8 cellular contexts compared by ENCODE assay signal in genomic region chr16:68275611-68276191, GRCh38. TPM values are rescaled to one million over a fixed set of nuclear protein-coding genes. Genes with fewer than 3 reads are reported as not detected.
DNase-seq lines count a peak whose midpoint lies in the region; ATAC-seq, FAIRE-seq and TF ChIP-seq lines count a peak whose summit lies in the region.

No MANE protein-coding gene starts in this region.

- intact Hi-C loops in K562 (cut with micrococcal nuclease) = no loop called here

- H3K27ac Mint-ChIP-seq in stimulated activated effector memory CD8-positive, alpha-beta T cell treated with anti-CD3 and anti-CD28 coated beads, Interleukin-12 subunit alpha, Interleukin-12 subunit beta, amount 100 ng/mL, for 72 hours = peak overlapping the region; percentile 91

- in situ Hi-C loops in K562 (cut with MboI) = no loop called here

- peaks cover 63% of the 10 kb centered on the region for H3K4me1 Mint-ChIP-seq in stimulated activated effector memory CD8-positive, alpha-beta T cell treated with anti-CD3 and anti-CD28 coated beads, Interleukin-12 subunit alpha, Interleukin-12 subunit beta, amount 100 ng/mL, for 72 hours

- no peak overlapping the region for H3K27ac ChIP-seq in K562 (ENCODE audit: extremely low read depth, low read depth, low read length)

- no peak for TF ChIP-seq POLR2A in K562 (conservative IDR thresholded peaks at IDR 0.05)

- H3K79me2 ChIP-seq in K562 (ENCODE audit: control insufficient read depth, insufficient read depth, low read length) = peaks cover 31% of the 10 kb centered on the region

- H3K9me1 ChIP-seq in K562 (ENCODE audit: control insufficient read depth, insufficient read depth, low read length) = no peaks in the 10 kb centered on the region

- ATAC-seq in HG02973 (IDR thresholded peaks at IDR 0.05; ENCODE audit: unreplicated experiment) = peak; percentile 63
- no peak; the same call in 1 of the 3 replicates for ATAC-seq in K562
- peak; percentile 92 for ATAC-seq in stimulated activated effector memory CD8-positive, alpha-beta T cell treated with anti-CD3 and anti-CD28 coated beads, Interleukin-12 subunit alpha, Interleukin-12 subunit beta, amount 100 ng/mL, for 72 hours

- peaks cover 94% of the 10 kb centered on the region for H3K36me3 Mint-ChIP-seq in stimulated activated effector memory CD8-positive, alpha-beta T cell treated with anti-CD3 and anti-CD28 coated beads, Interleukin-12 subunit alpha, Interleukin-12 subunit beta, amount 100 ng/mL, for 72 hours

- TF ChIP-seq CTCF in K562 (IDR thresholded peaks at IDR 0.05 in 2 of 3, conservative IDR thresholded peaks at IDR 0.05 in 1 of 3; ENCODE audit: insufficient read depth in 2 of 3, low read depth in 1 of 3, low read length in 3 of 3) = no peak

- peak overlapping the region; percentile 40 for H3K4me3 Mint-ChIP-seq in stimulated activated effector memory CD8-positive, alpha-beta T cell treated with anti-CD3 and anti-CD28 coated beads, Interleukin-12 subunit alpha, Interleukin-12 subunit beta, amount 100 ng/mL, for 72 hours

- H3K4me1 ChIP-seq in K562 (replicated peaks in 1 of 2; ENCODE audit: control insufficient read depth in 2 of 2, insufficient read depth in 2 of 2, low read length in 2 of 2) = peaks cover 0 to 9% of the 10 kb centered on the region in 2 experiments; a peak in 1 of 5 replicates

- DNase-seq in NCI-H2107 treated with DMSO at 0.1 percent for 48 hours (lab: John Stamatoyannopoulos, UW; ENCODE audit: unreplicated experiment) (peak; percentile 86), NCI-H2107 (lab: John Stamatoyannopoulos, UW) (no peak), NOMO-1 treated with DMSO at 0.1 percent for 48 hours (lab: John Stamatoyannopoulos, UW; ENCODE audit: unreplicated experiment) (peak; percentile 68), K562 (ENCODE audit: extremely low read depth in 1 of 4, low spot score in 3 of 4) (no peak), DMS114 treated with DMSO at 0.1 percent for 48 hours (lab: John Stamatoyannopoulos, UW; ENCODE audit: unreplicated experiment) (no peak), nucleus accumbens (lab: John Stamatoyannopoulos, UW) (no peak)
- DNase-seq in stimulated activated effector memory CD8-positive, alpha-beta T cell treated with anti-CD3 and anti-CD28 coated beads, Interleukin-12 subunit alpha, Interleukin-12 subunit beta, amount 100 ng/mL, for 72 hours (ENCODE audit: low spot score in 2 of 2) = no peak

- no peak for TF ChIP-seq EP300 in K562 (IDR thresholded peaks at IDR 0.05; ENCODE audit: low read length)

- 44% methylated on average over 4 of the region's 4 CpGs for WGBS in K562 (ENCODE audit: insufficient coverage, low coverage, missing lambda C conversion rate)

- H3K27me3 ChIP-seq in K562 (ENCODE audit: control insufficient read depth in 2 of 2, insufficient read depth in 2 of 2, low read length in 2 of 2) = no peaks in the 10 kb centered on the region

- no peak overlapping the region for H3K9ac ChIP-seq in K562 (ENCODE audit: insufficient read depth in 1 of 2, low read depth in 2 of 2, low read length in 2 of 2)

- H3K36me3 ChIP-seq in K562 (ENCODE audit: control insufficient read depth, insufficient read depth, low read length) = peaks cover 58% of the 10 kb centered on the region; the same call in 2 of the 3 replicates

- no peak for FAIRE-seq in K562 (lab: Jason Lieb, UNC)

- H2AFZ ChIP-seq in K562 (ENCODE audit: low read depth, low read length) = no peak overlapping the region

- no peak for TF ChIP-seq RAD21 in K562 (CRISPR knock-in tag; conservative IDR thresholded peaks at IDR 0.05 in 1 of 2, IDR thresholded peaks at IDR 0.05 in 1 of 2)

- no peaks in the 10 kb centered on the region for H3K9me3 ChIP-seq in K562 (replicated peaks; ENCODE audit: control insufficient read depth, insufficient read depth, low read depth, low read length)

- POLR2A ChIA-PET in K562 (lab: Yijun Ruan, JAX) = interaction anchor here (0.6 to 1.7 kb wide), 4 partner anchors 12 to 163 kb away, joined by 3 to 7 read pairs (median 4); partner anchors contain the start of genes PRMT7 and SLC7A6OS

- H3K4me2 ChIP-seq in K562 (ENCODE audit: insufficient read depth, low read length) = no peak overlapping the region

- H3K4me3 ChIP-seq in K562 = no peak overlapping the region

- H4K20me1 ChIP-seq in K562 (replicated peaks; ENCODE audit: control insufficient read depth, insufficient read depth, low read length) = peaks cover 17% of the 10 kb centered on the region

- H3K9me3 Mint-ChIP-seq in stimulated activated effector memory CD8-positive, alpha-beta T cell treated with anti-CD3 and anti-CD28 coated beads, Interleukin-12 subunit alpha, Interleukin-12 subunit beta, amount 100 ng/mL, for 72 hours = no peaks in the 10 kb centered on the region

- TSS peak; percentile 23 for BruUV-seq in K562 (replicated peaks; lab: Mats Ljungman, UMichigan)

- CTCF ChIA-PET in K562 (lab: Yijun Ruan, JAX; ENCODE audit: low intra/inter-chr PET ratio) = no interaction called here

RNA-seq across cellular contexts. Expression of gene SLC7A6, which starts 11.4 kb away (rescaled TPM):
- total RNA-seq in K562 (2011; cell fraction: chromatin; rRNA removed; ENCODE audit: low replicate concordance) = 281 and 367 TPM in 2 replicates
- total RNA-seq in K562 (2011; cell fraction: nucleolus; rRNA removed) = 181 and 198 TPM in 2 replicates
- 210 and 290 TPM in 2 replicates for total RNA-seq in K562 (2011; cell fraction: nucleoplasm; rRNA removed)
- total RNA-seq in K562 (2014; rRNA removed) (18.8 and 26.2 TPM in 2 replicates), K562 (2014; rRNA removed; fragmentation: Illumina TruSeq; extraction: Trizol) (29.8 and 33.6 TPM in 2 replicates), K562 (2015; rRNA removed; fragmentation: Illumina TruSeq; extraction: Trizol) (27.7 and 28.7 TPM in 2 replicates), K562 (2021) (58.0 and 59.8 TPM in 2 replicates)
- polyA plus RNA-seq in K562 (2011; rRNA removed) (55.7 and 60.1 TPM in 2 replicates), K562 (2014; fragmentation: Illumina TruSeq; extraction: Trizol) (51.9 and 53.3 TPM in 2 replicates), K562 (2014; fragmentation: Nextera tagmentation; extraction: Ambion mirVana) (10 to 100 TPM; 12.6 to 12.8 TPM), K562 (2014; rRNA removed) (38.6 and 44.6 TPM in 2 replicates)
- 63.4 and 107 TPM in 2 replicates for polyA plus RNA-seq in K562 (2011; cell fraction: cytosol; rRNA removed)
- 196 and 243 TPM in 2 replicates for polyA plus RNA-seq in K562 (2011; cell fraction: nucleus; rRNA removed)
- 24.5 and 25.3 TPM in 2 replicates for polyA plus RNA-seq in K562 (2012)
- polyA minus RNA-seq in K562 (2011; rRNA and poly(A)+ RNA removed) = 73.8 and 89.0 TPM in 2 replicates
- 29.8 and 51.2 TPM in 2 replicates for polyA minus RNA-seq in K562 (2011; cell fraction: cytosol; rRNA and poly(A)+ RNA removed)
- 43.2 and 62.4 TPM in 2 replicates for polyA minus RNA-seq in K562 (2011; cell fraction: nucleus; rRNA and poly(A)+ RNA removed)

RNA-seq across cellular contexts. Expression of gene PLA2G15, which starts 30.5 kb away (rescaled TPM):
- 19.2 and 54.6 TPM in 2 replicates for total RNA-seq in K562 (2011; cell fraction: chromatin; rRNA removed; ENCODE audit: low replicate concordance)
- total RNA-seq in K562 (2011; cell fraction: nucleolus; rRNA removed) = 35.1 and 45.2 TPM in 2 replicates
- 25.2 and 30.1 TPM in 2 replicates for total RNA-seq in K562 (2011; cell fraction: nucleoplasm; rRNA removed)
- 7.5 and 8.9 TPM in 2 replicates for total RNA-seq in K562 (2014; rRNA removed)
- total RNA-seq in K562 (2014; rRNA removed; fragmentation: Illumina TruSeq; extraction: Trizol) = 3.1 and 4.6 TPM in 2 replicates
- 4.8 and 5.0 TPM in 2 replicates for total RNA-seq in K562 (2015; rRNA removed; fragmentation: Illumina TruSeq; extraction: Trizol)
- total RNA-seq in K562 (2021) = 8.6 and 9.1 TPM in 2 replicates
- 7.6 and 11.8 TPM in 2 replicates for polyA plus RNA-seq in K562 (2011; rRNA removed)
- 8.9 and 16.0 TPM in 2 replicates for polyA plus RNA-seq in K562 (2011; cell fraction: cytosol; rRNA removed)
- 11.9 and 20.4 TPM in 2 replicates for polyA plus RNA-seq in K562 (2011; cell fraction: nucleus; rRNA removed)
- 7.1 and 14.4 TPM in 2 replicates for polyA plus RNA-seq in K562 (2012)
- 4.0 and 5.9 TPM in 2 replicates for polyA plus RNA-seq in K562 (2014; fragmentation: Illumina TruSeq; extraction: Trizol)
- 1 to 10 TPM in 1 of 2 experiments, under 1 TPM in 1; 0.42 to 1.1 TPM for polyA plus RNA-seq in K562 (2014; fragmentation: Nextera tagmentation; extraction: Ambion mirVana)
- 6.1 and 6.6 TPM in 2 replicates for polyA plus RNA-seq in K562 (2014; rRNA removed)
- 7.5 and 7.6 TPM in 2 replicates for polyA minus RNA-seq in K562 (2011; rRNA and poly(A)+ RNA removed)
- polyA minus RNA-seq in K562 (2011; cell fraction: cytosol; rRNA and poly(A)+ RNA removed) = 7.8 and 9.6 TPM in 2 replicates
- polyA minus RNA-seq in K562 (2011; cell fraction: nucleus; rRNA and poly(A)+ RNA removed) = 6.3 and 6.7 TPM in 2 replicates

RNA-seq across cellular contexts. Expression of gene SLC7A6OS, which starts 35.0 kb away (rescaled TPM):
- 26.2 and 38.5 TPM in 2 replicates for total RNA-seq in K562 (2011; cell fraction: chromatin; rRNA removed; ENCODE audit: low replicate concordance)
- total RNA-seq in K562 (2011; cell fraction: nucleolus; rRNA removed) = 20.0 and 22.3 TPM in 2 replicates
- total RNA-seq in K562 (2011; cell fraction: nucleoplasm; rRNA removed) = 30.6 and 38.6 TPM in 2 replicates
- total RNA-seq in K562 (2014; rRNA removed) (16.5 and 18.7 TPM in 2 replicates), K562 (2014; rRNA removed; fragmentation: Illumina TruSeq; extraction: Trizol) (17.6 and 17.8 TPM in 2 replicates), K562 (2015; rRNA removed; fragmentation: Illumina TruSeq; extraction: Trizol) (21.1 and 23.6 TPM in 2 replicates), K562 (2021) (22.1 and 24.3 TPM in 2 replicates)
- polyA plus RNA-seq in K562 (2011; rRNA removed) (14.0 and 17.2 TPM in 2 replicates), K562 (2014; fragmentation: Illumina TruSeq; extraction: Trizol) (16.6 and 18.7 TPM in 2 replicates), K562 (2014; fragmentation: Nextera tagmentation; extraction: Ambion mirVana) (1 to 10 TPM; 2.7 to 4.5 TPM), K562 (2014; rRNA removed) (15.5 and 25.3 TPM in 2 replicates)
- polyA plus RNA-seq in K562 (2011; cell fraction: cytosol; rRNA removed) = 7.5 and 8.8 TPM in 2 replicates
- 27.5 and 29.9 TPM in 2 replicates for polyA plus RNA-seq in K562 (2011; cell fraction: nucleus; rRNA removed)
- 11.1 and 12.5 TPM in 2 replicates for polyA plus RNA-seq in K562 (2012)
- 16.2 and 16.7 TPM in 2 replicates for polyA minus RNA-seq in K562 (2011; rRNA and poly(A)+ RNA removed)
- polyA minus RNA-seq in K562 (2011; cell fraction: cytosol; rRNA and poly(A)+ RNA removed) = 4.7 and 6.0 TPM in 2 replicates
- 12.8 and 18.1 TPM in 2 replicates for polyA minus RNA-seq in K562 (2011; cell fraction: nucleus; rRNA and poly(A)+ RNA removed)

RNA-seq across cellular contexts. Expression of gene PRMT7, which starts 35.1 kb away (rescaled TPM):
- total RNA-seq in K562 (2011; cell fraction: chromatin; rRNA removed; ENCODE audit: low replicate concordance) = 222 and 419 TPM in 2 replicates
- 230 and 239 TPM in 2 replicates for total RNA-seq in K562 (2011; cell fraction: nucleolus; rRNA removed)
- 180 and 199 TPM in 2 replicates for total RNA-seq in K562 (2011; cell fraction: nucleoplasm; rRNA removed)
- total RNA-seq in K562 (2014; rRNA removed) (78.3 and 90.2 TPM in 2 replicates), K562 (2014; rRNA removed; fragmentation: Illumina TruSeq; extraction: Trizol) (48.0 and 56.7 TPM in 2 replicates), K562 (2015; rRNA removed; fragmentation: Illumina TruSeq; extraction: Trizol) (69.7 and 73.1 TPM in 2 replicates), K562 (2021) (78.6 and 79.4 TPM in 2 replicates)
- polyA plus RNA-seq in K562 (2011; rRNA removed) (69.9 and 74.1 TPM in 2 replicates), K562 (2014; fragmentation: Illumina TruSeq; extraction: Trizol) (66.6 and 85.9 TPM in 2 replicates), K562 (2014; fragmentation: Nextera tagmentation; extraction: Ambion mirVana) (10 to 100 TPM in 1 of 2 experiments, 1 to 10 TPM in 1; 6.4 to 12.6 TPM), K562 (2014; rRNA removed) (83.7 and 88.8 TPM in 2 replicates)
- 63.9 and 89.3 TPM in 2 replicates for polyA plus RNA-seq in K562 (2011; cell fraction: cytosol; rRNA removed)
- 335 and 470 TPM in 2 replicates for polyA plus RNA-seq in K562 (2011; cell fraction: nucleus; rRNA removed)
- polyA plus RNA-seq in K562 (2012) = 59.7 and 71.7 TPM in 2 replicates
- polyA minus RNA-seq in K562 (2011; rRNA and poly(A)+ RNA removed) = 70.0 and 109 TPM in 2 replicates
- polyA minus RNA-seq in K562 (2011; cell fraction: cytosol; rRNA and poly(A)+ RNA removed) = 49.6 and 60.8 TPM in 2 replicates
- polyA minus RNA-seq in K562 (2011; cell fraction: nucleus; rRNA and poly(A)+ RNA removed) = 92.9 and 103 TPM in 2 replicates

RNA-seq across cellular contexts. Expression of gene ESRP2, which starts 39.8 kb away (rescaled TPM):
- total RNA-seq in K562 (2011; cell fraction: chromatin; rRNA removed; ENCODE audit: low replicate concordance) = 0.39 TPM in 1 of 2 replicates, not detected in the other
- not detected in 2 replicates for total RNA-seq in K562 (2011; cell fraction: nucleolus; rRNA removed)
- not detected in 2 replicates for total RNA-seq in K562 (2011; cell fraction: nucleoplasm; rRNA removed)
- total RNA-seq in K562 (2014; rRNA removed) (0.05 TPM in 1 of 2 replicates, not detected in the other), K562 (2014; rRNA removed; fragmentation: Illumina TruSeq; extraction: Trizol) (not detected in 2 replicates), K562 (2015; rRNA removed; fragmentation: Illumina TruSeq; extraction: Trizol) (not detected in 2 replicates), K562 (2021) (0.07 and 0.36 TPM in 2 replicates)
- polyA plus RNA-seq in K562 (2011; rRNA removed) (0.09 TPM in 1 of 2 replicates, not detected in the other), K562 (2014; fragmentation: Illumina TruSeq; extraction: Trizol) (not detected in 2 replicates), K562 (2014; fragmentation: Nextera tagmentation; extraction: Ambion mirVana) (under 1 TPM in 1 of 2 experiments, not detected in 1; 0.15 TPM), K562 (2014; rRNA removed) (not detected in 2 replicates)
- polyA plus RNA-seq in K562 (2011; cell fraction: cytosol; rRNA removed) = not detected in 2 replicates
- polyA plus RNA-seq in K562 (2011; cell fraction: nucleus; rRNA removed) = 0.07 TPM in 1 of 2 replicates, not detected in the other
- polyA plus RNA-seq in K562 (2012) = 0.17 and 0.39 TPM in 2 replicates
- not detected in 2 replicates for polyA minus RNA-seq in K562 (2011; rRNA and poly(A)+ RNA removed)
- polyA minus RNA-seq in K562 (2011; cell fraction: cytosol; rRNA and poly(A)+ RNA removed) = 1.3 TPM in 1 of 2 replicates, not detected in the other
- polyA minus RNA-seq in K562 (2011; cell fraction: nucleus; rRNA and poly(A)+ RNA removed) = 0.27 TPM in 1 of 2 replicates, not detected in the other

Comparison
In these comparisons a context has a peak if more than half of its experiments do, and no peak if none do; other contexts are left out.
1. DNase-seq: peak in NCI-H2107 treated with DMSO at 0.1 percent for 48 hours (single experiment) and NOMO-1 treated with DMSO at 0.1 percent for 48 hours (single experiment); none in NCI-H2107 (single experiment), K562 (0 of 4), stimulated activated effector memory CD8-positive, alpha-beta T cell treated with anti-CD3 and anti-CD28 coated beads, Interleukin-12 subunit alpha, Interleukin-12 subunit beta, amount 100 ng/mL, for 72 hours (0 of 2), DMS114 treated with DMSO at 0.1 percent for 48 hours (single experiment) and nucleus accumbens (0 of 56).